In the genomic region with DNA sequence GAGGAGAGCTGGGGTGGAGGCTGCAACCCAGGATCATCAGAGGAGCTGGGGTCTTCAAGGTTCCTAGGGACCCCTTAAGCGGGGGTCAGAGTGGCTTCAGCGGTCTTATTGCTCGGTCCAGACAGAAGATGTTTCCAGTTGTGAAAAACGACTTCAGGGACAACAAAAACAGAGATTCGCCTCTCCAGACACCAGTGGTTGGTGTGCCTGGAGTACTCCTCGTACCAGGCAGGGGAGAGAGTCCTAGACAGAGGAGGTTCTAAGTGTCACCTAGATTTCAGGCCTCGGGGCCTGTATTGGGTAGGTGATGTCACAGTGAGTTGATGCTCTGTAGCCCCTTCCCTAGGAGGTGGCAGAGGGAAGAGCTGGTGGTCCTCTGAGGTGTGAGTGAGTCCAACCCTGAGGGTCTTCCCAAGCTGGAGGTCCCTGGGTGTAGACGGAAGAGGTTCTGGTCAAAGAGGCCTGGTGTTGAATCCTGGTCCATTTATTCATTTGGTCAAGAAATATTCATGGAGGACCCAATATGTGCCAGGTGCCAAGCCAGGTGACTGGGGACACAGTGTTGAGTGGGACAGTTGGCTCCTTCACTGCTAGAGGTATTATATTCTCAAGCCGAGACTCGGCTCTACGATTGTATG, we compare ENCODE assay signal across 11 cellular contexts. TPM values are rescaled to one million over a fixed set of nuclear protein-coding genes. Genes with fewer than 3 reads are reported as not detected.
DNase-seq lines count a peak whose midpoint lies in the region; ATAC-seq, FAIRE-seq and TF ChIP-seq lines count a peak whose summit lies in the region.
"Had no signal": no experiment of that assay in that cellular context is flagged by ENCODE, and none has a peak within 500 bp of the region (broad histone marks: within the 10 kb centered on the region; RNA-seq: fewer than 3 reads in every experiment).

No MANE protein-coding gene starts in this region.

- TF ChIP-seq EP300 in K562 (IDR thresholded peaks at IDR 0.05; ENCODE audit: low read length), result no peak

- peak overlapping the region in 10 of 11 experiments; percentile 8 to 98 (median 90); a peak in 16 of 22 replicates for H3K4me2 ChIP-seq in BLaER1 treated with 17β-estradiol and CSF1 and Interleukin-3, amounts not matched to agents 10 nM and 100 nM
- H3K4me2 ChIP-seq in K562 (ENCODE audit: insufficient read depth, low read length) (no peak overlapping the region), osteoblast (ENCODE audit: insufficient read depth, low read length) (no peak overlapping the region)

- H3K4me1 ChIP-seq in BLaER1 treated with 17β-estradiol and CSF1 and Interleukin-3, amounts not matched to agents 10 nM and 100 nM, result peaks cover 76 to 98% (median 97%) of the 10 kb centered on the region in 10 experiments
- peaks cover 0 to 9% of the 10 kb centered on the region in 2 experiments; a peak in 1 of 5 replicates for H3K4me1 ChIP-seq in K562 (replicated peaks in 1 of 2; ENCODE audit: control insufficient read depth in 2 of 2, insufficient read depth in 2 of 2, low read length in 2 of 2)
- no peaks in the 10 kb centered on the region for H3K4me1 ChIP-seq in osteoblast (ENCODE audit: insufficient read depth, low read length)
- no peaks in the 10 kb centered on the region for H3K4me1 ChIP-seq in upper lobe of right lung

- peak overlapping the region in 1 of 11 experiments; percentile 32; a peak in 2 of 22 replicates for H3K9ac ChIP-seq in BLaER1 treated with 17β-estradiol and CSF1 and Interleukin-3, amounts not matched to agents 10 nM and 100 nM
- no peak overlapping the region for H3K9ac ChIP-seq in K562 (ENCODE audit: insufficient read depth in 1 of 2, low read depth in 2 of 2, low read length in 2 of 2)

- in situ Hi-C loops in K562 (cut with MboI), result loop anchor here (5.0 to 10.0 kb wide), 2 partner anchors 71 to 418 kb away; no protein-coding TSS in a partner anchor

- no peaks in the 10 kb centered on the region for H3K36me3 ChIP-seq in BLaER1 treated with 17β-estradiol and CSF1 and Interleukin-3, amounts not matched to agents 10 nM and 100 nM
- H3K36me3 ChIP-seq in H7 (replicated peaks; ENCODE audit: control insufficient read depth, insufficient read depth, low read length) (no peaks in the 10 kb centered on the region), K562 (ENCODE audit: control insufficient read depth, insufficient read depth, low read length) (no peaks in the 10 kb centered on the region), osteoblast (ENCODE audit: insufficient read depth, low read length) (no peaks in the 10 kb centered on the region), upper lobe of right lung (no peaks in the 10 kb centered on the region)
- H3K36me3 ChIP-seq: BE2C had no signal

- H3K79me2 ChIP-seq in K562 (ENCODE audit: control insufficient read depth, insufficient read depth, low read length) (no peaks in the 10 kb centered on the region), osteoblast (ENCODE audit: insufficient read depth, low read length) (no peaks in the 10 kb centered on the region)

- ATAC-seq in K562, result no peak
- ATAC-seq in HG02588 (IDR thresholded peaks at IDR 0.05; ENCODE audit: unreplicated experiment), result no peak
- ATAC-seq in upper lobe of right lung, result no peak

- DNase-seq in H7 (peak; percentile 8), K562 (ENCODE audit: extremely low read depth in 1 of 4, low spot score in 3 of 4) (peak in 2 of 4 experiments; percentile 54 to 56), osteoblast (ENCODE audit: insufficient read length, low spot score, missing footprints) (peak; percentile 41), upper lobe of right lung (no peak), DMS79 treated with DMSO at 0.1 percent for 48 hours (lab: John Stamatoyannopoulos, UW) (no peak)
- DNase-seq: RPMI8226 had no signal

- CTCF ChIA-PET in K562 (lab: Yijun Ruan, JAX; ENCODE audit: low intra/inter-chr PET ratio), result interaction anchor here (0.8 to 9.8 kb wide), 32 partner anchors 13 to 688 kb away, joined by 3 to 251 read pairs (median 7); no protein-coding TSS in a partner anchor

- 4% methylated on average over 11 of the region's 11 CpGs for WGBS in K562 (ENCODE audit: insufficient coverage, low coverage, missing lambda C conversion rate)

- H3K9me3 ChIP-seq in BLaER1 treated with 17β-estradiol and CSF1 and Interleukin-3, amounts not matched to agents 10 nM and 100 nM (replicated peaks in 1 of 11), result no peaks in the 10 kb centered on the region
- H3K9me3 ChIP-seq in K562 (replicated peaks; ENCODE audit: control insufficient read depth, insufficient read depth, low read depth, low read length) (no peaks in the 10 kb centered on the region), osteoblast (ENCODE audit: low read depth, low read length) (no peaks in the 10 kb centered on the region), upper lobe of right lung (no peaks in the 10 kb centered on the region)
- H3K9me3 ChIP-seq: BE2C had no signal

- intact Hi-C loops in K562 (cut with micrococcal nuclease), result loop anchor here (5.0 kb wide), 2 partner anchors 161 to 291 kb away; no protein-coding TSS in a partner anchor
- intact Hi-C loops in upper lobe of right lung (cut with DNase I), result no loop called here

- H3K9me1 ChIP-seq in K562 (ENCODE audit: control insufficient read depth, insufficient read depth, low read length), result no peaks in the 10 kb centered on the region

- TF ChIP-seq RAD21 in K562 (CRISPR knock-in tag; conservative IDR thresholded peaks at IDR 0.05 in 1 of 2, IDR thresholded peaks at IDR 0.05 in 1 of 2), result no peak

- TF ChIP-seq CTCF in K562 (IDR thresholded peaks at IDR 0.05 in 2 of 3, conservative IDR thresholded peaks at IDR 0.05 in 1 of 3; ENCODE audit: insufficient read depth in 2 of 3, low read depth in 1 of 3, low read length in 3 of 3), result no peak
- no peak for TF ChIP-seq CTCF in osteoblast (IDR thresholded peaks at IDR 0.05; ENCODE audit: extremely low read depth, low read depth, low read length)
- no peak for TF ChIP-seq CTCF in upper lobe of right lung (IDR thresholded peaks at IDR 0.05)

- H3K4me3 ChIP-seq in BLaER1 treated with 17β-estradiol and CSF1 and Interleukin-3, amounts not matched to agents 10 nM and 100 nM, result no peak overlapping the region
- H3K4me3 ChIP-seq in H7 (ENCODE audit: insufficient read depth, low read depth, low read length) (no peak overlapping the region), K562 (no peak overlapping the region), osteoblast (ENCODE audit: insufficient read depth, low read length) (no peak overlapping the region), upper lobe of right lung (no peak overlapping the region)

- POLR2A ChIA-PET in K562 (lab: Yijun Ruan, JAX), result interaction anchor here (0.6 to 3.6 kb wide), 40 partner anchors 9 to 461 kb away, joined by 3 to 41 read pairs (median 6); no protein-coding TSS in a partner anchor

- H4K20me1 ChIP-seq in BLaER1 treated with 17β-estradiol and CSF1 and Interleukin-3, amounts not matched to agents 10 nM and 100 nM, result 0 out of 22 replicates have a peak, but pooled peaks cover 0 to 7% (median 0%) of the 10 kb centered on the region in 11 experiments
- H4K20me1 ChIP-seq in K562 (replicated peaks; ENCODE audit: control insufficient read depth, insufficient read depth, low read length) (peaks cover 54% of the 10 kb centered on the region), osteoblast (ENCODE audit: insufficient read depth, low read length) (no peaks in the 10 kb centered on the region)

- H2AFZ ChIP-seq in K562 (ENCODE audit: low read depth, low read length) (no peak overlapping the region), osteoblast (ENCODE audit: low read length) (no peak overlapping the region)

- FAIRE-seq in K562 (lab: Jason Lieb, UNC), result no peak

- BruUV-seq in K562 (replicated peaks; lab: Mats Ljungman, UMichigan), result no TSS peak

- H3K27ac ChIP-seq in BLaER1 treated with 17β-estradiol and CSF1 and Interleukin-3, amounts not matched to agents 10 nM and 100 nM, result peak overlapping the region in 3 of 11 experiments; percentile 25 to 91 (median 57); a peak in 4 of 22 replicates
- H3K27ac ChIP-seq in K562 (ENCODE audit: extremely low read depth, low read depth, low read length) (no peak overlapping the region), osteoblast (ENCODE audit: low read depth, low read length) (no peak overlapping the region), upper lobe of right lung (no peak overlapping the region)

- H3K27me3 ChIP-seq in BLaER1 treated with 17β-estradiol and CSF1 and Interleukin-3, amounts not matched to agents 10 nM and 100 nM, result peaks cover 0 to 7% (median 0%) of the 10 kb centered on the region in 11 experiments; a peak in 2 of 22 replicates
- H3K27me3 ChIP-seq in H7 (ENCODE audit: control insufficient read depth, insufficient read depth, low read length), result peaks cover 2% of the 10 kb centered on the region; the same call in 1 of the 2 replicates
- peaks cover 0 to 42% of the 10 kb centered on the region in 2 experiments; a peak in 2 of 5 replicates for H3K27me3 ChIP-seq in K562 (ENCODE audit: control insufficient read depth in 2 of 2, insufficient read depth in 2 of 2, low read length in 2 of 2)
- H3K27me3 ChIP-seq in osteoblast (ENCODE audit: insufficient read depth, low read length), result no peaks in the 10 kb centered on the region
- H3K27me3 ChIP-seq in upper lobe of right lung, result peaks cover 17% of the 10 kb centered on the region

- no peak for TF ChIP-seq POLR2A in K562 (conservative IDR thresholded peaks at IDR 0.05)

RNA-seq across cellular contexts. Expression of gene IGLL5, which starts 4.4 kb away (rescaled TPM):
- total RNA-seq in H7 (2014; rRNA removed; shearing (Covaris generic)), result not detected in 2 replicates
- total RNA-seq in K562 (2011; cell fraction: chromatin; rRNA removed; ENCODE audit: low replicate concordance), result not detected in 2 replicates
- not detected in 2 replicates for total RNA-seq in K562 (2011; cell fraction: nucleolus; rRNA removed)
- total RNA-seq in K562 (2011; cell fraction: nucleoplasm; rRNA removed), result not detected in 2 replicates
- total RNA-seq in K562 (2014; rRNA removed), result not detected in 2 replicates
- not detected in 2 replicates for total RNA-seq in K562 (2014; rRNA removed; fragmentation: Illumina TruSeq; extraction: Trizol)
- total RNA-seq in K562 (2015; rRNA removed; fragmentation: Illumina TruSeq; extraction: Trizol), result not detected in 2 replicates
- total RNA-seq in K562 (2021), result not detected in 2 replicates
- not detected in 2 replicates for polyA plus RNA-seq in K562 (2011; rRNA removed)
- polyA plus RNA-seq in K562 (2011; cell fraction: cytosol; rRNA removed), result not detected in 2 replicates
- polyA plus RNA-seq in K562 (2011; cell fraction: nucleus; rRNA removed), result not detected in 2 replicates
- not detected in 2 replicates for polyA plus RNA-seq in K562 (2012)
- not detected in 2 replicates for polyA plus RNA-seq in K562 (2014; fragmentation: Illumina TruSeq; extraction: Trizol)
- not detected for polyA plus RNA-seq in K562 (2014; fragmentation: Nextera tagmentation; extraction: Ambion mirVana)
- polyA plus RNA-seq in K562 (2014; rRNA removed), result not detected in 2 replicates
- polyA minus RNA-seq in K562 (2011; rRNA and poly(A)+ RNA removed), result not detected in 2 replicates
- polyA minus RNA-seq in K562 (2011; cell fraction: cytosol; rRNA and poly(A)+ RNA removed), result not detected in 2 replicates
- not detected in 2 replicates for polyA minus RNA-seq in K562 (2011; cell fraction: nucleus; rRNA and poly(A)+ RNA removed)
- not detected in 2 replicates for total RNA-seq in osteoblast
- 12.3 TPM for total RNA-seq in upper lobe of right lung
- total RNA-seq: H4, HFFc6 had no signal

Comparison
In these comparisons a context has a peak if more than half of its experiments do, and no peak if none do; other contexts are left out.
1. H3K4me2 ChIP-seq: peak in BLaER1 treated with 17β-estradiol and CSF1 and Interleukin-3, amounts not matched to agents 10 nM and 100 nM (10 of 11); none in K562 (single experiment) and osteoblast (single experiment).
2. DNase-seq: peak in H7 (single experiment) and osteoblast (single experiment); none in upper lobe of right lung (single experiment) and DMS79 treated with DMSO at 0.1 percent for 48 hours (single experiment).
3. RNA of gene IGLL5, which starts 4.4 kb away (total RNA-seq): 12.3 TPM in upper lobe of right lung (single experiment); not detected in H7, not detected in K562 and not detected in osteoblast; every median in the first group is over 10 times any median in the second.